In the genomic region with DNA sequence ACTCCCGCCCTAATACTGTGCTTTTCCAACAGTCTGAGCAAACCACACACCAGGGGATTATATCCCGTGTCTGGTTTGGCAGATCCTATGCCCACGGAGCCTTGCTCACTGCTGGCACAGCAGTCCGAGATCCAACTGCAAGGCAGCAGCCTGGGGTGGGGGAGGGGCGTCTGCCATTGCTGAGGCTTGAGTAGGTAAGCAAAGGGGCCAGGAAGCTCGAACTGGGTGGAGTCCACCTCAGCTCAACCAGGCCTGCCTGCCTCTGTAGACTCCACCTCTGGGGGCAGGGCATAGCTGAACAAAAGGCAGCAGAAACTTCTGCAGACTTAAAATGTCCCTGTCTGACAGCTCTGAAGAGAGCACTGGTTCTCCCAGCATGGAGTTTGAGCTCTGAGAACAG, we compare ENCODE assay signal across 1 cellular context.
TF ChIP-seq lines count a peak whose summit lies in the region.

No MANE protein-coding gene starts in this region.

TF ChIP-seq in GM23338, 12 proteins besides CTCF, POLR2A, EP300 and RAD21 (continued from another document):
- no peak for TF ChIP-seq EZH2 (IDR thresholded peaks at IDR 0.05; ENCODE audit: low read depth, unreplicated experiment)
- TF ChIP-seq STAT1 (IDR thresholded peaks at IDR 0.05; ENCODE audit: unreplicated experiment), result no peak
TF ChIP-seq in GM23338: peak in this region for 0.
